ENCODE assay signal across 12 cellular contexts in the genomic region with DNA sequence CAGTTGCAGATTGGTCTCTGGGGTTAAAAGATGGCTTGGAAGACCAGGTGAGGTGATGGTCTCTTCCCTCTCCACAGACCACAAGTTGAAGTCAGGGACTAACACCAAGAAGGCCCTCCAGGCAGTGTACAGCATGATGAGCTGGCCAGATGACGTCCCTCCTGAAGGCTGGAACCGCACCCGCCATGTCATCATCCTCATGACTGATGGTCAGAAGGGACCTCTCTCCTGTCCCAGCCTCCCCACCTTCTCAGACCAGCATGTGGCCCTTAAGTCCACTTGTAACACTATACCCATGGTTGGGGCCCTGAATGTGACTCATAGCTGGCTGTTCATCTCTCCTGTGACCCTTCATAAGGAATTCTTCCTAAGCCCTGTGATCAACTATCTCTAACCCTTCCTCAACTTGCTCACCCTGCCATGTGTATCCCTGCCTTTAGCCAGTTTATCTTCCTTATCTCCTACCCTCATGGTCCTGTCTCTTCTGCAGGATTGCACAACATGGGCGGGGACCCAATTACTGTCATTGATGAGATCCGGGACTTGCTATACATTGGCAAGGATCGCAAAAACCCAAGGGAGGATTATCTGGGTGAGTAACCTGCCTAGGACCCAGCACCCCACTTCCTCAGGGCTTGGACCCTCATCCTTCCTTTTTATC. TPM values are rescaled to one million over a fixed set of nuclear protein-coding genes. Genes with fewer than 3 reads are reported as not detected.
DNase-seq lines count a peak whose midpoint lies in the region; ATAC-seq, FAIRE-seq and TF ChIP-seq lines count a peak whose summit lies in the region.
"Had no signal": no experiment of that assay in that cellular context is flagged by ENCODE, and none has a peak within 500 bp of the region (broad histone marks: within the 10 kb centered on the region; RNA-seq: fewer than 3 reads in every experiment).

No MANE protein-coding gene starts in this region.

- peak overlapping the region; percentile 71 to 93 for H3K27ac ChIP-seq in liver (ENCODE audit: low read depth in 1 of 2, low read length in 2 of 2)
- H3K27ac ChIP-seq: psoas muscle had no signal

- DNase-seq in GM12892 (ENCODE audit: insufficient read length), result no peak
- DNase-seq in T1000 (lab: John Stamatoyannopoulos, UW), result peak; percentile 68
- no peak for DNase-seq in NCI-H2029 treated with DMSO at 0.1 percent for 48 hours (lab: John Stamatoyannopoulos, UW)
- no peak for DNase-seq in G401 (ENCODE audit: low spot score)
- DNase-seq: anterior cingulate cortex; CD4-positive, CD25-positive, alpha-beta regulatory T cell; Kasumi-1; NCI-H446 treated with DMSO at 0.1 percent for 48 hours; psoas muscle; upper lobe of left lung had no signal

- H3K27me3 ChIP-seq in liver (ENCODE audit: control insufficient read depth in 4 of 4, insufficient read depth in 4 of 4, low read length in 3 of 4), result no peaks in the 10 kb centered on the region
- H3K27me3 ChIP-seq: upper lobe of left lung had no signal

- peaks cover 7 to 43% (median 28%) of the 10 kb centered on the region in 4 donors for H3K4me1 ChIP-seq in liver (ENCODE audit: control insufficient read depth in 4 of 4, insufficient read depth in 4 of 4, low read length in 3 of 4)
- H3K4me1 ChIP-seq: psoas muscle had no signal

- peak overlapping the region in 1 of 3 donors; percentile 81 for H3K4me3 ChIP-seq in liver (ENCODE audit: low read depth in 1 of 3, low read length in 3 of 3)
- H3K4me3 ChIP-seq: psoas muscle, upper lobe of left lung had no signal

- in situ Hi-C loops in G401 (cut with HindIII; ENCODE audit: low sequenced_read_pairs), result no loop called here

- H3K9me3 ChIP-seq in liver (ENCODE audit: control insufficient read depth in 4 of 4, low read length in 3 of 4), result no peaks in the 10 kb centered on the region
- H3K9me3 ChIP-seq: psoas muscle, upper lobe of left lung had no signal

- no peak for FAIRE-seq in GM12892 (lab: Jason Lieb, UNC)

- 0 out of 2 replicates have a peak, but pooled peaks have one; percentile 32 for TF ChIP-seq POLR2A in GM12892 (IDR thresholded peaks at IDR 0.05; ENCODE audit: low read depth, low read length)

- no peak for ATAC-seq in GM18517 (IDR thresholded peaks at IDR 0.05; ENCODE audit: unreplicated experiment)

- no peak overlapping the region for H3K9ac ChIP-seq in liver (ENCODE audit: low read depth in 1 of 2, low read length in 2 of 2)

- TF ChIP-seq RAD21 in liver (IDR thresholded peaks at IDR 0.05), result no peak

- no peak for TF ChIP-seq CTCF in liver (IDR thresholded peaks at IDR 0.05; ENCODE audit: low read depth, low read length, missing input control)

- 80% methylated on average over 6 of the region's 6 CpGs for WGBS in liver

- H3K36me3 ChIP-seq in liver (ENCODE audit: control insufficient read depth in 4 of 4, insufficient read depth in 3 of 4, low read depth in 1 of 4, low read length in 3 of 4), result peaks cover 4 to 52% (median 43%) of the 10 kb centered on the region in 4 donors

TF ChIP-seq in liver, 16 proteins besides CTCF, POLR2A, EP300 and RAD21:
- TF ChIP-seq GABPA (IDR thresholded peaks at IDR 0.05 in 1 of 2, conservative IDR thresholded peaks at IDR 0.05 in 1 of 2), result no peak
- no peak for TF ChIP-seq NR2F2 (IDR thresholded peaks at IDR 0.05)
- TF ChIP-seq YY1 (IDR thresholded peaks at IDR 0.05), result no peak
- TF ChIP-seq RXRA (IDR thresholded peaks at IDR 0.05), result no peak

RNA-seq across cellular contexts. Expression of gene CFB, which starts 3.0 kb away (rescaled TPM):
- 1.4 TPM for polyA plus RNA-seq in GM12892 (2012; ENCODE audit: missing spikeins)
- 1,000 to 10,000 TPM; 2,016 to 3,272 TPM for total RNA-seq in liver
- 1,000 to 10,000 TPM; 3,136 to 3,144 TPM for polyA plus RNA-seq in liver
- total RNA-seq in G401 (2014; rRNA removed; shearing (Covaris generic)), result not detected in 2 replicates

RNA-seq across cellular contexts. Expression of gene NELFE, which starts 9.9 kb away (rescaled TPM):
- polyA plus RNA-seq in GM12892 (2012; ENCODE audit: missing spikeins), result 51.4 TPM
- total RNA-seq in liver, result 10 to 100 TPM; 11.1 to 21.8 TPM
- polyA plus RNA-seq in liver, result 10 to 100 TPM; 11.9 to 14.2 TPM
- 183 and 198 TPM in 2 replicates for total RNA-seq in G401 (2014; rRNA removed; shearing (Covaris generic))

RNA-seq across cellular contexts. Expression of gene SKIC2, which starts 10.1 kb away (rescaled TPM):
- 44.8 TPM for polyA plus RNA-seq in GM12892 (2012; ENCODE audit: missing spikeins)
- 10 to 100 TPM; 34.7 to 57.6 TPM for total RNA-seq in liver
- polyA plus RNA-seq in liver, result 10 to 100 TPM; 26.7 to 34.3 TPM
- 41.0 and 43.4 TPM in 2 replicates for total RNA-seq in G401 (2014; rRNA removed; shearing (Covaris generic))

RNA-seq across cellular contexts. Expression of gene C2, which starts 21.4 kb away (rescaled TPM):
- not detected for polyA plus RNA-seq in GM12892 (2012; ENCODE audit: missing spikeins)
- 100 to 1,000 TPM; 212 to 354 TPM for total RNA-seq in liver
- polyA plus RNA-seq in liver, result 100 to 1,000 TPM; 441 to 522 TPM
- total RNA-seq in G401 (2014; rRNA removed; shearing (Covaris generic)), result 0.98 and 3.7 TPM in 2 replicates

RNA-seq across cellular contexts. Expression of gene DXO, which starts 23.1 kb away (rescaled TPM):
- polyA plus RNA-seq in GM12892 (2012; ENCODE audit: missing spikeins), result 14.0 TPM
- 10 to 100 TPM in 1 of 2 donors, 1 to 10 TPM in 1; 4.5 to 11.0 TPM for total RNA-seq in liver
- polyA plus RNA-seq in liver, result 1 to 10 TPM; 8.9 to 9.7 TPM
- 4.3 and 7.1 TPM in 2 replicates for total RNA-seq in G401 (2014; rRNA removed; shearing (Covaris generic))

Comparison
In these comparisons a context has a peak if more than half of its experiments do, and no peak if none do; other contexts are left out.
1. RNA of gene CFB, which starts 3.0 kb away (total RNA-seq): 2,016 to 3,272 TPM in liver; not detected in G401; every median in the first group is over 1,000 times any median in the second.